Comparison of ENCODE assay signal across 20 cellular contexts in genomic region chr3:193815246-193816027, GRCh38.
DNase-seq lines count a peak whose midpoint lies in the region; ATAC-seq and TF ChIP-seq lines count a peak whose summit lies in the region.
"Had no signal": no experiment of that assay in that cellular context is flagged by ENCODE, and none has a peak within 500 bp of the region (broad histone marks: within the 10 kb centered on the region; RNA-seq: fewer than 3 reads in every experiment).

No MANE protein-coding gene starts in this region.

- TF ChIP-seq POLR2A in breast epithelium (IDR thresholded peaks at IDR 0.05) = no peak

- H3K4me1 ChIP-seq in GM23338 (ENCODE audit: insufficient read depth) = peaks cover 89% of the 10 kb centered on the region
- H3K4me1 ChIP-seq in SJCRH30 = peaks cover 15% of the 10 kb centered on the region
- peaks cover 37% of the 10 kb centered on the region for H3K4me1 ChIP-seq in hepatocyte (ENCODE audit: insufficient read depth)
- H3K4me1 ChIP-seq in breast epithelium = peaks cover 0 to 6% of the 10 kb centered on the region in 2 donors
- H3K4me1 ChIP-seq: BLaER1 treated with 17β-estradiol and CSF1 and Interleukin-3, amounts not matched to agents 10 nM and 100 nM had no signal

- peaks cover 14% of the 10 kb centered on the region for H3K27me3 Mint-ChIP-seq in GM23338 (ENCODE audit: insufficient read depth, low read depth, poor library complexity)

- H2AFZ ChIP-seq in GM23338 (no peak overlapping the region), hepatocyte (no peak overlapping the region)

- 80% methylated on average over 8 of the region's 8 CpGs for WGBS in hepatocyte (ENCODE audit: low lambda C conversion rate, missing lambda C conversion rate)

- H3K4me2 ChIP-seq in GM23338 = peak overlapping the region; percentile 61
- H3K4me2 ChIP-seq in hepatocyte = no peak overlapping the region
- H3K4me2 ChIP-seq: BLaER1 treated with 17β-estradiol and CSF1 and Interleukin-3, amounts not matched to agents 10 nM and 100 nM had no signal

- no peak overlapping the region for H3K4me3 Mint-ChIP-seq in GM23338
- H3K4me3 Mint-ChIP-seq: CD4-positive, alpha-beta T cell had no signal

- intact Hi-C loops in breast epithelium (cut with DNase I; ENCODE audit: low total_unique reads) = no loop called here

- H3K36me3 ChIP-seq in GM23338 (ENCODE audit: insufficient read depth) = no peaks in the 10 kb centered on the region
- no peaks in the 10 kb centered on the region for H3K36me3 ChIP-seq in SJCRH30
- H3K36me3 ChIP-seq in hepatocyte (replicated peaks; ENCODE audit: insufficient read depth, low read depth) = no peaks in the 10 kb centered on the region
- no peaks in the 10 kb centered on the region for H3K36me3 ChIP-seq in breast epithelium
- H3K36me3 ChIP-seq: BLaER1 treated with 17β-estradiol and CSF1 and Interleukin-3, amounts not matched to agents 10 nM and 100 nM; MG63 had no signal

- H4K20me1 ChIP-seq in GM23338 (replicated peaks; ENCODE audit: insufficient read depth) = no peaks in the 10 kb centered on the region
- H4K20me1 ChIP-seq in hepatocyte (ENCODE audit: insufficient read depth, poor library complexity, severe bottlenecking) = no peaks in the 10 kb centered on the region
- H4K20me1 ChIP-seq: BLaER1 treated with 17β-estradiol and CSF1 and Interleukin-3, amounts not matched to agents 10 nM and 100 nM had no signal

- no peak for ATAC-seq in GM23338
- no peak for ATAC-seq in GM19035 (IDR thresholded peaks at IDR 0.05; ENCODE audit: unreplicated experiment)

- DNase-seq in GM23338 (ENCODE audit: low spot score) (no peak), SJCRH30 (no peak), hepatocyte (ENCODE audit: low spot score) (no peak), ureter (ENCODE audit: low spot score) (peak; percentile 38), NCI-H2107 treated with DMSO at 0.1 percent for 48 hours (lab: John Stamatoyannopoulos, UW; ENCODE audit: unreplicated experiment) (no peak), breast epithelium (ENCODE audit: low spot score in 2 of 2) (no peak)
- DNase-seq: AML-193; CD4-positive, alpha-beta T cell; DMS53; KG1; MG63; NCI-H1105 treated with DMSO at 0.1 percent for 48 hours; NCI-H146; NCI-H1930; NCI-H446 treated with DMSO at 0.1 percent for 48 hours; NCI-H526; RPMI8226; SHP77 had no signal

- H3K36me3 Mint-ChIP-seq in GM23338 (ENCODE audit: low read depth) = no peaks in the 10 kb centered on the region

- H3K27me3 ChIP-seq in GM23338 (ENCODE audit: insufficient read depth) (0 out of 2 replicates have a peak, but pooled peaks cover 3% of the 10 kb centered on the region), SJCRH30 (no peaks in the 10 kb centered on the region), hepatocyte (no peaks in the 10 kb centered on the region), breast epithelium (no peaks in the 10 kb centered on the region)
- H3K27me3 ChIP-seq: BLaER1 treated with 17β-estradiol and CSF1 and Interleukin-3, amounts not matched to agents 10 nM and 100 nM; MG63 had no signal

- no peaks in the 10 kb centered on the region for H3K9me3 Mint-ChIP-seq in GM23338
- H3K9me3 Mint-ChIP-seq: CD4-positive, alpha-beta T cell had no signal

- peaks cover 5% of the 10 kb centered on the region; the same call in 1 of the 2 replicates for H3K9me2 ChIP-seq in GM23338 (ENCODE audit: insufficient read depth)
- no peaks in the 10 kb centered on the region for H3K9me2 ChIP-seq in hepatocyte (replicated peaks; ENCODE audit: insufficient read depth)

- TF ChIP-seq CTCF in GM23338 (conservative IDR thresholded peaks at IDR 0.05; ENCODE audit: low read depth in 2 of 2) = no peak
- no peak for TF ChIP-seq CTCF in hepatocyte (IDR thresholded peaks at IDR 0.05; ENCODE audit: poor library complexity)
- TF ChIP-seq CTCF in breast epithelium (IDR thresholded peaks at IDR 0.05) = no peak

- H3K27ac Mint-ChIP-seq in GM23338 = no peak overlapping the region
- H3K27ac Mint-ChIP-seq: CD4-positive, alpha-beta T cell had no signal

- peaks cover 89% of the 10 kb centered on the region for H3K4me1 Mint-ChIP-seq in GM23338

- H3K27ac ChIP-seq in GM23338 (ENCODE audit: low read depth) = no peak overlapping the region
- peak overlapping the region; percentile 94 for H3K27ac ChIP-seq in SJCRH30
- H3K27ac ChIP-seq in hepatocyte = peak overlapping the region; percentile 71
- no peak overlapping the region for H3K27ac ChIP-seq in breast epithelium
- H3K27ac ChIP-seq: BLaER1 treated with 17β-estradiol and CSF1 and Interleukin-3, amounts not matched to agents 10 nM and 100 nM had no signal

- H3F3A ChIP-seq in GM23338 (replicated peaks; ENCODE audit: low read depth) = peaks cover 24% of the 10 kb centered on the region

- H3K9me3 ChIP-seq in SJCRH30 (replicated peaks) = no peaks in the 10 kb centered on the region
- no peaks in the 10 kb centered on the region for H3K9me3 ChIP-seq in hepatocyte (ENCODE audit: low read depth)
- H3K9me3 ChIP-seq in breast epithelium = no peaks in the 10 kb centered on the region
- H3K9me3 ChIP-seq: BLaER1 treated with 17β-estradiol and CSF1 and Interleukin-3, amounts not matched to agents 10 nM and 100 nM; MG63 had no signal

- no peaks in the 10 kb centered on the region for H3K79me2 ChIP-seq in GM23338 (replicated peaks; ENCODE audit: insufficient read depth)
- no peaks in the 10 kb centered on the region for H3K79me2 ChIP-seq in hepatocyte

- H3K4me3 ChIP-seq in GM23338 = no peak overlapping the region
- H3K4me3 ChIP-seq in SJCRH30 = no peak overlapping the region
- no peak overlapping the region for H3K4me3 ChIP-seq in hepatocyte
- no peak overlapping the region for H3K4me3 ChIP-seq in breast epithelium
- H3K4me3 ChIP-seq: BLaER1 treated with 17β-estradiol and CSF1 and Interleukin-3, amounts not matched to agents 10 nM and 100 nM; MG63 had no signal

TF ChIP-seq in GM23338, 12 proteins besides CTCF, POLR2A, EP300 and RAD21:
- TF ChIP-seq ETS1 (IDR thresholded peaks at IDR 0.05) (no peak), NANOG (IDR thresholded peaks at IDR 0.05; ENCODE audit: borderline replicate concordance) (0 out of 2 replicates have a peak, but pooled peaks have one; percentile 46)
TF ChIP-seq in GM23338: peak in this region for 1.

Comparison
In these comparisons a context has a peak if more than half of its experiments do, and no peak if none do; other contexts are left out.
1. H3K27ac ChIP-seq: peak in SJCRH30 (single experiment) and hepatocyte (single experiment); none in GM23338 (single experiment) and breast epithelium (0 of 2).